ENCODE assay signal across 1 cellular context in the genomic region with DNA sequence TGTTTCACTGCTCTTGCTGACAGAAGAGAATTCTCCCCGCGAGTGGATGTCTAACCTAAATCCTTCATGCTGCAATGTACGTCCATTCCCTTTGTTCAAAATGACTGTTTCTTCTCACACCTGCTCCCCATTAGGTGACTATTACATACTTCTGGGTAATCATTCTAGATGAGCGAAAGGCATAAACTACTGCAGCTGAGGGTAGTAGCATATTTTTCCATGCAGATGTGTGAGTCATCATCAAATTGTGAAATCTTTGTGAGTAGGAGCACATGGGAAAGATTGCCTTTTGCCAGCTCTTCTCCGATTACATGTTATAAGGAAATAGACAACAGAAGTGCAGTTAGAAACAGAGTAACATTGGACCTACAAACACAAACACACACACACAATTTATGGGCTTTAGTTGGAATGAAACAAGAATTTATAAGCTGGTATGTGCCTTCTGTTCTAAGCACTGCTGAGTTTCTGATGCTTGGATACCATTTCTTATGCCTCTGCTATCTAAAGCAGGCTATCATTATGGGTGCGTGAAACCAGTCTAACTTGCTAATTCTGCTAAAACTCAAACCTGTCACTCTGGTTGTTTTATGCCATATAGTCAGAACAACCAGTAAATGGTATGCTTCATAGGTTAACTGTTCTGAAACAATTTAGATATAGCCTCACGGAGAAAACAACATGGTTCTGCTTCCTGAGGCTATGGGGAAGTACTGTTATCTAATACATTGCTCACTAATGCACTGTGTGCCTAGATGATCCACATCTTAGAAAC.
TF ChIP-seq lines count a peak whose summit lies in the region.

No MANE protein-coding gene starts in this region.

TF ChIP-seq in GM23338, 12 proteins besides CTCF, POLR2A, EP300 and RAD21 (continued from another document):
- TF ChIP-seq, protein P1, sequence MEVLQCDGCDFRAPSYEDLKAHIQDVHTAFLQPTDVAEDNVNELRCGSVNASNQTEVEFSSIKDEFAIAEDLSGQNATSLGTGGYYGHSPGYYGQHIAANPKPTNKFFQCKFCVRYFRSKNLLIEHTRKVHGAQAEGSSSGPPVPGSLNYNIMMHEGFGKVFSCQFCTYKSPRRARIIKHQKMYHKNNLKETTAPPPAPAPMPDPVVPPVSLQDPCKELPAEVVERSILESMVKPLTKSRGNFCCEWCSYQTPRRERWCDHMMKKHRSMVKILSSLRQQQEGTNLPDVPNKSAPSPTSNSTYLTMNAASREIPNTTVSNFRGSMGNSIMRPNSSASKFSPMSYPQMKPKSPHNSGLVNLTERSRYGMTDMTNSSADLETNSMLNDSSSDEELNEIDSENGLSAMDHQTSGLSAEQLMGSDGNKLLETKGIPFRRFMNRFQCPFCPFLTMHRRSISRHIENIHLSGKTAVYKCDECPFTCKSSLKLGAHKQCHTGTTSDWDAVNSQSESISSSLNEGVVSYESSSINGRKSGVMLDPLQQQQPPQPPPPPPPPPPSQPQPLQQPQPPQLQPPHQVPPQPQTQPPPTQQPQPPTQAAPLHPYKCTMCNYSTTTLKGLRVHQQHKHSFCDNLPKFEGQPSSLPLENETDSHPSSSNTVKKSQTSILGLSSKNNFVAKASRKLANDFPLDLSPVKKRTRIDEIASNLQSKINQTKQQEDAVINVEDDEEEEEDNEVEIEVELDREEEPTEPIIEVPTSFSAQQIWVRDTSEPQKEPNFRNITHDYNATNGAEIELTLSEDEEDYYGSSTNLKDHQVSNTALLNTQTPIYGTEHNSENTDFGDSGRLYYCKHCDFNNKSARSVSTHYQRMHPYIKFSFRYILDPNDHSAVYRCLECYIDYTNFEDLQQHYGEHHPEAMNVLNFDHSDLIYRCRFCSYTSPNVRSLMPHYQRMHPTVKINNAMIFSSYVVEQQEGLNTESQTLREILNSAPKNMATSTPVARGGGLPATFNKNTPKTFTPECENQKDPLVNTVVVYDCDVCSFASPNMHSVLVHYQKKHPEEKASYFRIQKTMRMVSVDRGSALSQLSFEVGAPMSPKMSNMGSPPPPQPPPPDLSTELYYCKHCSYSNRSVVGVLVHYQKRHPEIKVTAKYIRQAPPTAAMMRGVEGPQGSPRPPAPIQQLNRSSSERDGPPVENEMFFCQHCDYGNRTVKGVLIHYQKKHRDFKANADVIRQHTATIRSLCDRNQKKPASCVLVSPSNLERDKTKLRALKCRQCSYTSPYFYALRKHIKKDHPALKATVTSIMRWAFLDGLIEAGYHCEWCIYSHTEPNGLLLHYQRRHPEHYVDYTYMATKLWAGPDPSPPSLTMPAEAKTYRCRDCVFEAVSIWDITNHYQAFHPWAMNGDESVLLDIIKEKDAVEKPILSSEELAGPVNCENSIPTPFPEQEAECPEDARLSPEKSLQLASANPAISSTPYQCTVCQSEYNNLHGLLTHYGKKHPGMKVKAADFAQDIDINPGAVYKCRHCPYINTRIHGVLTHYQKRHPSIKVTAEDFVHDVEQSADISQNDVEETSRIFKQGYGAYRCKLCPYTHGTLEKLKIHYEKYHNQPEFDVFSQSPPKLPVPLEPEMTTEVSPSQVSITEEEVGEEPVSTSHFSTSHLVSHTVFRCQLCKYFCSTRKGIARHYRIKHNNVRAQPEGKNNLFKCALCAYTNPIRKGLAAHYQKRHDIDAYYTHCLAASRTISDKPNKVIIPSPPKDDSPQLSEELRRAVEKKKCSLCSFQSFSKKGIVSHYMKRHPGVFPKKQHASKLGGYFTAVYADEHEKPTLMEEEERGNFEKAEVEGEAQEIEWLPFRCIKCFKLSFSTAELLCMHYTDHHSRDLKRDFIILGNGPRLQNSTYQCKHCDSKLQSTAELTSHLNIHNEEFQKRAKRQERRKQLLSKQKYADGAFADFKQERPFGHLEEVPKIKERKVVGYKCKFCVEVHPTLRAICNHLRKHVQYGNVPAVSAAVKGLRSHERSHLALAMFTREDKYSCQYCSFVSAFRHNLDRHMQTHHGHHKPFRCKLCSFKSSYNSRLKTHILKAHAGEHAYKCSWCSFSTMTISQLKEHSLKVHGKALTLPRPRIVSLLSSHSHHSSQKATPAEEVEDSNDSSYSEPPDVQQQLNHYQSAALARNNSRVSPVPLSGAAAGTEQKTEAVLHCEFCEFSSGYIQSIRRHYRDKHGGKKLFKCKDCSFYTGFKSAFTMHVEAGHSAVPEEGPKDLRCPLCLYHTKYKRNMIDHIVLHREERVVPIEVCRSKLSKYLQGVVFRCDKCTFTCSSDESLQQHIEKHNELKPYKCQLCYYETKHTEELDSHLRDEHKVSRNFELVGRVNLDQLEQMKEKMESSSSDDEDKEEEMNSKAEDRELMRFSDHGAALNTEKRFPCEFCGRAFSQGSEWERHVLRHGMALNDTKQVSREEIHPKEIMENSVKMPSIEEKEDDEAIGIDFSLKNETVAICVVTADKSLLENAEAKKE (CRISPR knock-in tag; IDR thresholded peaks at IDR 0.05), result no peak
- no peak for TF ChIP-seq POLR2AphosphoS5 (IDR thresholded peaks at IDR 0.05; ENCODE audit: low read depth)
- TF ChIP-seq STAT1 (IDR thresholded peaks at IDR 0.05; ENCODE audit: unreplicated experiment), result no peak
- TF ChIP-seq ZNF331 (CRISPR knock-in tag; IDR thresholded peaks at IDR 0.05; ENCODE audit: low read depth), result no peak
- no peak for TF ChIP-seq JUNB (IDR thresholded peaks at IDR 0.05; ENCODE audit: unreplicated experiment)
- no peak for TF ChIP-seq CREB1 (CRISPR knock-in tag; IDR thresholded peaks at IDR 0.05; ENCODE audit: low read depth)
- no peak for TF ChIP-seq EZH2phosphoT487 (IDR thresholded peaks at IDR 0.05; ENCODE audit: unreplicated experiment)
- TF ChIP-seq, protein P2, sequence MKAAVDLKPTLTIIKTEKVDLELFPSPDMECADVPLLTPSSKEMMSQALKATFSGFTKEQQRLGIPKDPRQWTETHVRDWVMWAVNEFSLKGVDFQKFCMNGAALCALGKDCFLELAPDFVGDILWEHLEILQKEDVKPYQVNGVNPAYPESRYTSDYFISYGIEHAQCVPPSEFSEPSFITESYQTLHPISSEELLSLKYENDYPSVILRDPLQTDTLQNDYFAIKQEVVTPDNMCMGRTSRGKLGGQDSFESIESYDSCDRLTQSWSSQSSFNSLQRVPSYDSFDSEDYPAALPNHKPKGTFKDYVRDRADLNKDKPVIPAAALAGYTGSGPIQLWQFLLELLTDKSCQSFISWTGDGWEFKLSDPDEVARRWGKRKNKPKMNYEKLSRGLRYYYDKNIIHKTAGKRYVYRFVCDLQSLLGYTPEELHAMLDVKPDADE (IDR thresholded peaks at IDR 0.05), result no peak
